In the genomic region with DNA sequence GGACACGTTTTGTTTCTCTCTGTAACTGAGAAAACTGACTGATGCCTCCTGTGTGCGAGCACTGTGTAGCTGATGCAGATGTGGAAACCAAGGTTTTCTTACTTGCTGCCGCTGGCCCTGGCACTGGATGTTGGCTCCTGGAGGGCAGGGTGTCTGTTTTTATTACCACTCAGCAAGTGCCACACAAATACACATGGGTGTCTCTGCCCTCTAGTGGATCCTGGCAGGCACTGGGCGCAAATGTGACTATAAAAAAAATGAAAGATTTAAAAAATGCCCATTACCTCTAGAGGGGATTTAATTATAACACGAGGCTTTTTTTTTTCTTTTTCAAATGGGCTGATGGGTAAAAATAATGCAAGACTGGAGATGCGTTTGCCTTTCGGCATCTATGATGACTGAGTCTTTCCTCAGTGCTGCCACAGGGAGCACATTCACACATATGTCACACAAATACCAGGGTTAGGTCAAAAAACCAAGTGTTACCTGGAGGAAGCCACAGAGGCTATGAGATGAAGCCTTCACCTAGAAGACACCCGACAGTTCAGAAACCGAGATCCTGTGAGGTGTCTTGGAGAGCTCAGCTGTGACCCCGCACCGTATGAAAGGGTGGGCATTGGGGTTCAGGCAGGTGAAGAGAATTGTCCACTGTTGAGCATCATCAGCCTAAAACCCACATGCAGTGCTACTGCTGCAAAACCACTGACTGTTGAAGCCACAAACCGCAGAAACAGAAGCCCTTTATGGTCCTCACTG, we compare ENCODE assay signal across 8 cellular contexts. TPM values are rescaled to one million over a fixed set of nuclear protein-coding genes. Genes with fewer than 3 reads are reported as not detected.
DNase-seq lines count a peak whose midpoint lies in the region; ATAC-seq and TF ChIP-seq lines count a peak whose summit lies in the region.

No MANE protein-coding gene starts in this region.

- no peak overlapping the region for H3K27ac ChIP-seq in PC-3 (ENCODE audit: low read length)
- H3K27ac ChIP-seq in right atrium auricular region, result no peak overlapping the region

- ATAC-seq in PC-3 (peak; percentile 54), HG03378 (IDR thresholded peaks at IDR 0.05; ENCODE audit: unreplicated experiment) (no peak), esophagus mucosa (no peak)

- CTCF ChIA-PET in PC-3 (lab: Charles Lee), result no interaction called here
- CTCF ChIA-PET in activated naive CD4-positive, alpha-beta T cell treated with anti-CD3 and anti-CD28 coated beads for 36 hours (lab: Charles Lee), result interaction anchor here (0.6 to 1.9 kb wide), 8 partner anchors 12 to 101 kb away, joined by 3 to 7 read pairs (median 4); a partner anchor contains a TSS

- H3K9ac ChIP-seq in PC-3 (ENCODE audit: low read length), result no peak overlapping the region

- no peaks in the 10 kb centered on the region for H4K20me1 ChIP-seq in PC-3 (ENCODE audit: low read length)

- H3K36me3 ChIP-seq in PC-3 (ENCODE audit: low read depth, low read length) (no peaks in the 10 kb centered on the region; the same call in 1 of the 2 replicates), right atrium auricular region (no peaks in the 10 kb centered on the region)

- H3K4me3 Mint-ChIP-seq in activated naive CD4-positive, alpha-beta T cell treated with anti-CD3 and anti-CD28 coated beads for 36 hours, result no peak overlapping the region

- no peaks in the 10 kb centered on the region for H3K9me3 ChIP-seq in PC-3 (ENCODE audit: low read length)
- H3K9me3 ChIP-seq in right atrium auricular region, result no peaks in the 10 kb centered on the region

- H3K4me1 ChIP-seq in PC-3 (ENCODE audit: insufficient read depth, low read length), result no peaks in the 10 kb centered on the region
- no peaks in the 10 kb centered on the region for H3K4me1 ChIP-seq in right atrium auricular region

- no peaks in the 10 kb centered on the region for H3K79me2 ChIP-seq in PC-3 (ENCODE audit: low read length)

- peak overlapping the region; percentile 57; the same call in 1 of the 2 replicates for H2AFZ ChIP-seq in PC-3 (ENCODE audit: low read length)

- no peaks in the 10 kb centered on the region for H3K27me3 ChIP-seq in PC-3 (ENCODE audit: low read length)
- no peaks in the 10 kb centered on the region for H3K27me3 ChIP-seq in right atrium auricular region

- DNase-seq in COLO668 (lab: John Stamatoyannopoulos, UW; ENCODE audit: unreplicated experiment) (peak; percentile 64), HFF-Myc (ENCODE audit: extremely low read depth, low read depth) (no peak), PC-3 (peak; percentile 62), right atrium auricular region (ENCODE audit: low spot score) (no peak)
- DNase-seq in activated naive CD4-positive, alpha-beta T cell treated with anti-CD3 and anti-CD28 coated beads for 36 hours, result peak; percentile 66
- peak; percentile 29 for DNase-seq in stimulated activated CD8-positive, alpha-beta memory T cell treated with anti-CD3 and anti-CD28 coated beads, Interleukin-12 subunit alpha, Interleukin-12 subunit beta, amount 100 ng/mL, for 4 hours (ENCODE audit: low read depth)

- H3K27ac Mint-ChIP-seq in activated naive CD4-positive, alpha-beta T cell treated with anti-CD3 and anti-CD28 coated beads for 36 hours, result peak overlapping the region; percentile 8

- no peak overlapping the region for H3K4me3 ChIP-seq in HFF-Myc (replicated peaks; ENCODE audit: low read depth, low read length)
- no peak overlapping the region for H3K4me3 ChIP-seq in PC-3 (ENCODE audit: low read length)
- no peak overlapping the region for H3K4me3 ChIP-seq in right atrium auricular region

- peaks cover 6% of the 10 kb centered on the region for H3K27me3 Mint-ChIP-seq in activated naive CD4-positive, alpha-beta T cell treated with anti-CD3 and anti-CD28 coated beads for 36 hours (ENCODE audit: low read depth)

- no peaks in the 10 kb centered on the region for H3K9me3 Mint-ChIP-seq in activated naive CD4-positive, alpha-beta T cell treated with anti-CD3 and anti-CD28 coated beads for 36 hours

- intact Hi-C loops in PC-3 (cut with micrococcal nuclease), result no loop called here
- intact Hi-C loops in activated naive CD4-positive, alpha-beta T cell treated with anti-CD3 and anti-CD28 coated beads for 36 hours (cut with micrococcal nuclease), result loop anchor here (1.0 kb wide), 2 partner anchors 26 to 60 kb away; a partner anchor contains a TSS

- no peaks in the 10 kb centered on the region for H3K36me3 Mint-ChIP-seq in activated naive CD4-positive, alpha-beta T cell treated with anti-CD3 and anti-CD28 coated beads for 36 hours (ENCODE audit: low read depth)

- no TSS peak for BruUV-seq in PC-3 (replicated peaks; lab: Mats Ljungman, UMichigan)

- H3F3A ChIP-seq in PC-3 (ENCODE audit: low read length, unreplicated experiment), result no peaks in the 10 kb centered on the region

- TF ChIP-seq CTCF in HFF-Myc (IDR thresholded peaks at IDR 0.05; ENCODE audit: low read depth, low read length, missing control alignments) (peak; percentile 71), PC-3 (conservative IDR thresholded peaks at IDR 0.05; ENCODE audit: low read depth, low read length) (peak; percentile 65), right atrium auricular region (IDR thresholded peaks at IDR 0.05) (peak; percentile 45 to 70)

- peak overlapping the region; percentile 19; the same call in 1 of the 2 replicates for H3K4me2 ChIP-seq in PC-3 (ENCODE audit: low read length)

- H3K4me1 Mint-ChIP-seq in activated naive CD4-positive, alpha-beta T cell treated with anti-CD3 and anti-CD28 coated beads for 36 hours (ENCODE audit: low read depth), result peaks cover 4% of the 10 kb centered on the region

- POLR2A ChIA-PET in PC-3 (lab: Charles Lee; ENCODE audit: unreplicated experiment), result no interaction called here

- no peaks in the 10 kb centered on the region for H3K9me2 ChIP-seq in PC-3 (replicated peaks; ENCODE audit: low read length)

RNA-seq across cellular contexts. Expression of a gene that starts 25.7 kb away (rescaled TPM):
- 8.3 and 10.6 TPM in 2 replicates for total RNA-seq in PC-3 (2014; rRNA removed)
- 10 to 100 TPM; 50.6 to 52.6 TPM for total RNA-seq in activated naive CD4-positive, alpha-beta T cell treated with anti-CD3 and anti-CD28 coated beads for 36 hours
- total RNA-seq in right atrium auricular region, result 10 to 100 TPM; 13.9 to 19.6 TPM
- 8.9 TPM for total RNA-seq in esophagus mucosa

RNA-seq across cellular contexts. Expression of a gene that starts 58.6 kb away (rescaled TPM):
- total RNA-seq in PC-3 (2014; rRNA removed) (17.4 and 18.1 TPM in 2 replicates), right atrium auricular region (10 to 100 TPM; 14.1 to 20.7 TPM), esophagus mucosa (26.2 TPM)
- total RNA-seq in activated naive CD4-positive, alpha-beta T cell treated with anti-CD3 and anti-CD28 coated beads for 36 hours, result 10 to 100 TPM; 36.9 to 38.7 TPM

Comparison
In these comparisons a context has a peak if more than half of its experiments do, and no peak if none do; other contexts are left out.
1. DNase-seq: peak in COLO668 (single experiment), PC-3 (single experiment), activated naive CD4-positive, alpha-beta T cell treated with anti-CD3 and anti-CD28 coated beads for 36 hours (single experiment) and stimulated activated CD8-positive, alpha-beta memory T cell treated with anti-CD3 and anti-CD28 coated beads, Interleukin-12 subunit alpha, Interleukin-12 subunit beta, amount 100 ng/mL, for 4 hours (single experiment); none in HFF-Myc (single experiment) and right atrium auricular region (single experiment).
2. Peak in every context shown above with its lines, with median percentiles within 50 percentile points of each other: CTCF ChIP-seq.